19 cellular contexts compared by ENCODE assay signal in genomic region chr2:217641987-217642386, GRCh38.
DNase-seq lines count a peak whose midpoint lies in the region; ATAC-seq, FAIRE-seq and TF ChIP-seq lines count a peak whose summit lies in the region.
"Had no signal": no experiment of that assay in that cellular context is flagged by ENCODE, and none has a peak within 500 bp of the region (broad histone marks: within the 10 kb centered on the region; RNA-seq: fewer than 3 reads in every experiment).

No MANE protein-coding gene starts in this region.

- H3K4me3 ChIP-seq in gastroesophageal sphincter (no peak overlapping the region), transverse colon (no peak overlapping the region), kidney (ENCODE audit: low read length in 2 of 2) (no peak overlapping the region), body of pancreas (no peak overlapping the region)
- H3K4me3 ChIP-seq: GM23248, PC-9, SJCRH30 had no signal

- no peaks in the 10 kb centered on the region for H3K36me3 ChIP-seq in gastroesophageal sphincter
- H3K36me3 ChIP-seq in transverse colon, result no peaks in the 10 kb centered on the region
- H3K36me3 ChIP-seq in kidney (ENCODE audit: control insufficient read depth in 1 of 2, insufficient read depth in 2 of 2, low read length in 2 of 2), result no peaks in the 10 kb centered on the region
- no peaks in the 10 kb centered on the region for H3K36me3 ChIP-seq in body of pancreas (replicated peaks in 1 of 2; ENCODE audit: insufficient read depth in 1 of 2, low read depth in 2 of 2)
- H3K36me3 ChIP-seq: BE2C, SJCRH30 had no signal

- H3K27ac ChIP-seq in gastroesophageal sphincter (peak overlapping the region; percentile 29 to 65 (median 62)), transverse colon (peak overlapping the region; percentile 28 to 53 (median 33)), kidney (ENCODE audit: low read depth in 2 of 2, low read length in 2 of 2) (no peak overlapping the region), body of pancreas (no peak overlapping the region)
- H3K27ac ChIP-seq: GM23248, PC-9, SJCRH30 had no signal

- intact Hi-C loops in sciatic nerve (cut with DNase I) (no loop called here), transverse colon (cut with DNase I; ENCODE audit: low total_unique reads) (no loop called here), kidney (cut with DNase I) (no loop called here), body of pancreas (cut with DNase I) (no loop called here)

- 61 to 67% methylated on average over 2 of the region's 2 CpGs for WGBS in gastroesophageal sphincter (ENCODE audit: low coverage in 1 of 2), 2 donors
- 60 to 73% methylated on average over 2 of the region's 2 CpGs for WGBS in transverse colon (ENCODE audit: low coverage in 1 of 2), 2 donors
- 75 to 79% methylated on average over 2 of the region's 2 CpGs for WGBS in body of pancreas, 2 donors

- ATAC-seq in gastroesophageal sphincter (peak; percentile 64), sciatic nerve (peak; percentile 87), GM21529 (IDR thresholded peaks at IDR 0.05; ENCODE audit: unreplicated experiment) (no peak), body of pancreas (no peak)

- TF ChIP-seq POLR2A in gastroesophageal sphincter (IDR thresholded peaks at IDR 0.05) (no peak), transverse colon (IDR thresholded peaks at IDR 0.05) (no peak), body of pancreas (IDR thresholded peaks at IDR 0.05) (no peak)

- TF ChIP-seq CTCF in gastroesophageal sphincter (IDR thresholded peaks at IDR 0.05) (no peak), transverse colon (IDR thresholded peaks at IDR 0.05) (no peak), kidney (IDR thresholded peaks at IDR 0.05; ENCODE audit: borderline replicate concordance, extremely low read depth, insufficient read depth) (no peak), body of pancreas (IDR thresholded peaks at IDR 0.05) (no peak)

- H3K27me3 ChIP-seq in gastroesophageal sphincter (no peaks in the 10 kb centered on the region), transverse colon (no peaks in the 10 kb centered on the region), body of pancreas (no peaks in the 10 kb centered on the region)
- H3K27me3 ChIP-seq: BE2C, SJCRH30 had no signal

- H3K9me3 ChIP-seq in gastroesophageal sphincter (no peaks in the 10 kb centered on the region), transverse colon (no peaks in the 10 kb centered on the region), kidney (ENCODE audit: control insufficient read depth in 1 of 2, low read length in 2 of 2) (no peaks in the 10 kb centered on the region), body of pancreas (no peaks in the 10 kb centered on the region)
- H3K9me3 ChIP-seq: BE2C, SJCRH30 had no signal

- no peak for FAIRE-seq in kidney (lab: Jason Lieb, UNC)
- FAIRE-seq: D721Med had no signal

- in situ Hi-C loops in transverse colon (cut with MboI; ENCODE audit: low pct_ligation_motif_present in 1 of 4, low pct_unique_long_range_greater_than_20kb in 1 of 4, low sequenced_read_pairs in 3 of 4), result no loop called here

- TF ChIP-seq EP300 in gastroesophageal sphincter (IDR thresholded peaks at IDR 0.05), result no peak
- peak; percentile 11 for TF ChIP-seq EP300 in transverse colon (IDR thresholded peaks at IDR 0.05; ENCODE audit: low read depth)

- no peak overlapping the region for H3K9ac ChIP-seq in kidney (ENCODE audit: low read length in 2 of 2)
- H3K9ac ChIP-seq: GM23248 had no signal

- DNase-seq in amniotic epithelial cell (ENCODE audit: low read depth), result peak; percentile 27
- no peak for DNase-seq in sciatic nerve (ENCODE audit: low spot score)
- DNase-seq in transverse colon, result no peak
- DNase-seq in anterior cingulate cortex (lab: John Stamatoyannopoulos, UW), result no peak
- no peak for DNase-seq in kidney
- no peak for DNase-seq in body of pancreas
- DNase-seq: BE2C, DMS79, GM23248, H9, HFFc6, Kasumi-1, NCI-H1694 treated with DMSO at 0.1 percent for 48 hours, NCI-H69, PC-9, SJCRH30 had no signal

- H3K4me1 ChIP-seq in gastroesophageal sphincter (peaks cover 0 to 43% (median 0%) of the 10 kb centered on the region in 3 donors), transverse colon (peaks cover 0 to 14% (median 0%) of the 10 kb centered on the region in 4 donors), kidney (ENCODE audit: control insufficient read depth in 1 of 2, insufficient read depth in 1 of 2, low read depth in 1 of 2, low read length in 2 of 2) (no peaks in the 10 kb centered on the region), body of pancreas (no peaks in the 10 kb centered on the region)

Comparison
In these comparisons a context has a peak if more than half of its experiments do, and no peak if none do; other contexts are left out.
1. ATAC-seq: peak in gastroesophageal sphincter (single experiment) and sciatic nerve (single experiment); none in GM21529 (single experiment) and body of pancreas (single experiment).
2. H3K27ac ChIP-seq: peak in gastroesophageal sphincter (4 of 4) and transverse colon (4 of 4); none in kidney (0 of 2) and body of pancreas (0 of 4).